ENCODE assay signal across 22 cellular contexts in genomic region chr10:112223725-112224124, GRCh38. TPM values are rescaled to one million over a fixed set of nuclear protein-coding genes. Genes with fewer than 3 reads are reported as not detected.
A peak's percentile ranks its signal among the peaks of the same experiment; 100 is the strongest.
DNase-seq lines count a peak whose midpoint lies in the region; ATAC-seq, FAIRE-seq and TF ChIP-seq lines count a peak whose summit lies in the region.
"Had no signal": no experiment of that assay in that cellular context is flagged by ENCODE, and none has a peak within 500 bp of the region (broad histone marks: within the 10 kb centered on the region; RNA-seq: fewer than 3 reads in every experiment).

No MANE protein-coding gene starts in this region.

- DNase-seq in Daoy (ENCODE audit: low read depth) (peak; percentile 37), Karpas-422 (no peak), endothelial cell of umbilical vein (ENCODE audit: low read depth, low spot score) (peak; percentile 8), right lobe of liver (peak in 2 of 3 donors; percentile 37 to 83), GM12892 (ENCODE audit: insufficient read length) (no peak), posterior cingulate gyrus (no peak), hypothalamus (lab: John Stamatoyannopoulos, UW) (no peak)
- DNase-seq: CD8-positive, alpha-beta T cell; NCI-H1417 treated with DMSO at 0.1 percent for 48 hours; NCI-H2029; NCI-H2171; NCI-H446; NCI-H748 treated with DMSO at 0.1 percent for 48 hours had no signal

- H3K4me1 ChIP-seq in Karpas-422 (ENCODE audit: low read length) (peaks cover 18% of the 10 kb centered on the region), endothelial cell of umbilical vein (ENCODE audit: control insufficient read depth, extremely low read depth, insufficient read depth, low read length) (no peaks in the 10 kb centered on the region), right lobe of liver (peaks cover 0 to 60% (median 17%) of the 10 kb centered on the region in 4 donors)
- H3K4me1 ChIP-seq: BLaER1 had no signal

- peaks cover 3% of the 10 kb centered on the region; the same call in 1 of the 2 replicates for H3K36me3 ChIP-seq in Karpas-422 (ENCODE audit: insufficient read depth, low read length)
- no peaks in the 10 kb centered on the region for H3K36me3 ChIP-seq in endothelial cell of umbilical vein (ENCODE audit: control insufficient read depth in 2 of 2, extremely low read depth in 1 of 2, insufficient read depth in 2 of 2, low read length in 2 of 2)
- no peaks in the 10 kb centered on the region for H3K36me3 ChIP-seq in right lobe of liver
- H3K36me3 ChIP-seq: BLaER1 had no signal

- ATAC-seq in right lobe of liver (peak; percentile 47 to 67 (median 64)), GM21447 (IDR thresholded peaks at IDR 0.05; ENCODE audit: unreplicated experiment) (no peak)
- ATAC-seq: CD8-positive, alpha-beta T cell; GM12878 had no signal

- H3K4me3 ChIP-seq in Karpas-422 (ENCODE audit: low read length), result no peak overlapping the region
- no peak overlapping the region for H3K4me3 ChIP-seq in endothelial cell of umbilical vein (replicated peaks in 1 of 3; ENCODE audit: insufficient read depth in 1 of 3, low read depth in 1 of 3, low read length in 3 of 3)
- peak overlapping the region in 1 of 3 donors; percentile 7 for H3K4me3 ChIP-seq in right lobe of liver
- H3K4me3 ChIP-seq: BLaER1, GM12878 had no signal

- no peaks in the 10 kb centered on the region for H3K9me1 ChIP-seq in endothelial cell of umbilical vein (replicated peaks; ENCODE audit: control insufficient read depth, extremely low read depth, insufficient read depth, low read length)

- POLR2A ChIA-PET in endothelial cell of umbilical vein (lab: Charles Lee), result no interaction called here

- H3K9ac ChIP-seq in Karpas-422 (ENCODE audit: low read length) (no peak overlapping the region), endothelial cell of umbilical vein (replicated peaks; ENCODE audit: extremely low read depth, insufficient read depth, low read length) (no peak overlapping the region)
- H3K9ac ChIP-seq: BLaER1 had no signal

- H4K20me1 ChIP-seq in Karpas-422 (ENCODE audit: insufficient read depth, low read depth, low read length) (no peaks in the 10 kb centered on the region), endothelial cell of umbilical vein (replicated peaks; ENCODE audit: control insufficient read depth, extremely low read depth, insufficient read depth, low read length) (no peaks in the 10 kb centered on the region)
- H4K20me1 ChIP-seq: BLaER1 had no signal

- intact Hi-C loops in endothelial cell of umbilical vein (cut with micrococcal nuclease) (no loop called here), right lobe of liver (cut with DNase I) (no loop called here), posterior cingulate gyrus (cut with DNase I) (no loop called here)

- H3K27me3 ChIP-seq in Karpas-422 (ENCODE audit: low read length) (no peaks in the 10 kb centered on the region), endothelial cell of umbilical vein (ENCODE audit: control insufficient read depth in 2 of 2, insufficient read depth in 2 of 2, low read length in 2 of 2) (no peaks in the 10 kb centered on the region), right lobe of liver (no peaks in the 10 kb centered on the region)
- H3K27me3 ChIP-seq: BLaER1 had no signal

- BruUV-seq in endothelial cell of umbilical vein (replicated peaks; lab: Mats Ljungman, UMichigan), result no TSS peak

- CTCF ChIA-PET in endothelial cell of umbilical vein (lab: Charles Lee), result no interaction called here

- H3K27ac ChIP-seq in Karpas-422 (ENCODE audit: low read length) (peak overlapping the region; percentile 9; the same call in 1 of the 2 replicates), endothelial cell of umbilical vein (ENCODE audit: insufficient read depth, low read depth, low read length) (no peak overlapping the region), right lobe of liver (peak overlapping the region; percentile 55 to 88 (median 86))
- H3K27ac ChIP-seq: BLaER1 had no signal

- dilution Hi-C loops in endothelial cell of umbilical vein (cut with MboI; ENCODE audit: extremely low pct_ligation_motif_present, low sequenced_read_pairs), result no loop called here

- FAIRE-seq in endothelial cell of umbilical vein (lab: Jason Lieb, UNC) (no peak), GM12892 (lab: Jason Lieb, UNC) (no peak)
- FAIRE-seq: G401.6, GM12878, GM18507 had no signal

- no peak overlapping the region for H3K4me2 ChIP-seq in Karpas-422 (ENCODE audit: low read depth, low read length, poor library complexity, severe bottlenecking)
- no peak overlapping the region for H3K4me2 ChIP-seq in endothelial cell of umbilical vein (ENCODE audit: insufficient read depth, low read length)
- H3K4me2 ChIP-seq: BLaER1 had no signal

- H3K9me2 ChIP-seq in Karpas-422 (replicated peaks; ENCODE audit: insufficient read depth, low read length), result no peaks in the 10 kb centered on the region

- 25% methylated on average over 2 of the region's 2 CpGs for WGBS in right lobe of liver (ENCODE audit: insufficient coverage, low coverage, low lambda C conversion rate, missing lambda C conversion rate)

- H2AFZ ChIP-seq in Karpas-422 (ENCODE audit: low read length), result no peak overlapping the region
- H2AFZ ChIP-seq in endothelial cell of umbilical vein (ENCODE audit: low read depth, low read length), result no peak overlapping the region

- peaks cover 13% of the 10 kb centered on the region for H3K9me3 ChIP-seq in Karpas-422 (ENCODE audit: low read length)
- H3K9me3 ChIP-seq in endothelial cell of umbilical vein (replicated peaks; ENCODE audit: control insufficient read depth, insufficient read depth, low read length), result no peaks in the 10 kb centered on the region
- no peaks in the 10 kb centered on the region for H3K9me3 ChIP-seq in right lobe of liver

- TF ChIP-seq CTCF in endothelial cell of umbilical vein (IDR thresholded peaks at IDR 0.05; ENCODE audit: extremely low read depth in 1 of 2, insufficient read depth in 1 of 2, low read depth in 1 of 2, low read length in 2 of 2) (no peak), right lobe of liver (IDR thresholded peaks at IDR 0.05) (no peak)

- TF ChIP-seq POLR2A in endothelial cell of umbilical vein (IDR thresholded peaks at IDR 0.05; ENCODE audit: low read depth, low read length) (no peak), right lobe of liver (IDR thresholded peaks at IDR 0.05) (peak; percentile 79), GM12892 (IDR thresholded peaks at IDR 0.05; ENCODE audit: low read depth, low read length) (no peak)

- H3K79me2 ChIP-seq in Karpas-422 (ENCODE audit: low read length) (no peaks in the 10 kb centered on the region), endothelial cell of umbilical vein (ENCODE audit: control insufficient read depth, insufficient read depth, low read length) (no peaks in the 10 kb centered on the region)

TF ChIP-seq in endothelial cell of umbilical vein, 7 proteins besides CTCF, POLR2A, EP300 and RAD21:
- TF ChIP-seq FOS (IDR thresholded peaks at IDR 0.05; ENCODE audit: borderline replicate concordance, insufficient read depth, low read length) (no peak), MAX (IDR thresholded peaks at IDR 0.05; ENCODE audit: insufficient read depth, insufficient read length) (no peak), POLR2AphosphoS5 (IDR thresholded peaks at IDR 0.05; ENCODE audit: insufficient read depth, low read depth, low read length) (no peak), EZH2 (IDR thresholded peaks at IDR 0.05; ENCODE audit: borderline replicate concordance, low read depth, low read length, severe bottlenecking) (no peak), JUN (IDR thresholded peaks at IDR 0.05; ENCODE audit: borderline replicate concordance, insufficient read depth, insufficient read length, low read depth) (no peak), MYC (IDR thresholded peaks at IDR 0.05; ENCODE audit: low read depth, low read length) (no peak), GATA2 (IDR thresholded peaks at IDR 0.05; ENCODE audit: insufficient read depth, insufficient read length, low read depth, low read length) (no peak)
TF ChIP-seq in endothelial cell of umbilical vein: peak in this region for 0.

RNA-seq across cellular contexts. Expression of gene GPAM, which starts 40.2 kb away (rescaled TPM):
- 8.8 and 10.3 TPM in 2 replicates for total RNA-seq in Daoy (2014; rRNA removed; shearing (Covaris generic))
- total RNA-seq in Karpas-422 (2014; rRNA removed; shearing (Covaris generic); ENCODE audit: low replicate concordance), result 164 and 481 TPM in 2 replicates
- total RNA-seq in endothelial cell of umbilical vein (8.2 and 9.7 TPM in 2 replicates), right lobe of liver (100 to 1,000 TPM in 2 of 6 experiments, 10 to 100 TPM in 4; 78.8 to 340 (median 90.3) TPM)
- polyA plus RNA-seq in endothelial cell of umbilical vein, result 2.5 and 3.4 TPM in 2 replicates
- polyA plus RNA-seq in endothelial cell of umbilical vein (2011; cell fraction: cytosol; rRNA removed), result 2.6 and 2.8 TPM in 2 replicates
- polyA plus RNA-seq in endothelial cell of umbilical vein (2011; cell fraction: nucleus; rRNA removed), result 6.1 and 6.9 TPM in 2 replicates
- polyA plus RNA-seq in endothelial cell of umbilical vein (2012), result 4.5 and 5.4 TPM in 2 replicates
- polyA minus RNA-seq in endothelial cell of umbilical vein, result 9.1 and 9.6 TPM in 2 replicates
- polyA minus RNA-seq in endothelial cell of umbilical vein (2011; cell fraction: cytosol; rRNA and poly(A)+ RNA removed), result 9.2 TPM
- polyA minus RNA-seq in endothelial cell of umbilical vein (2011; cell fraction: nucleus; rRNA and poly(A)+ RNA removed), result 5.4 and 8.3 TPM in 2 replicates
- 3.5 TPM for polyA plus RNA-seq in GM12892 (2012; ENCODE audit: missing spikeins)

RNA-seq across cellular contexts. Expression of gene TECTB, which starts 59.5 kb away (rescaled TPM):
- total RNA-seq in Daoy (2014; rRNA removed; shearing (Covaris generic)), result not detected in 2 replicates
- not detected in 2 replicates for total RNA-seq in Karpas-422 (2014; rRNA removed; shearing (Covaris generic); ENCODE audit: low replicate concordance)
- total RNA-seq in endothelial cell of umbilical vein, result not detected in 2 replicates
- not detected in 2 replicates for polyA plus RNA-seq in endothelial cell of umbilical vein
- not detected in 2 replicates for polyA plus RNA-seq in endothelial cell of umbilical vein (2011; cell fraction: cytosol; rRNA removed)
- not detected in 2 replicates for polyA plus RNA-seq in endothelial cell of umbilical vein (2011; cell fraction: nucleus; rRNA removed)
- not detected in 2 replicates for polyA plus RNA-seq in endothelial cell of umbilical vein (2012)
- polyA minus RNA-seq in endothelial cell of umbilical vein, result not detected in 2 replicates
- not detected for polyA minus RNA-seq in endothelial cell of umbilical vein (2011; cell fraction: cytosol; rRNA and poly(A)+ RNA removed)
- not detected in 2 replicates for polyA minus RNA-seq in endothelial cell of umbilical vein (2011; cell fraction: nucleus; rRNA and poly(A)+ RNA removed)
- under 1 TPM; 0.18 to 0.83 (median 0.49) TPM for total RNA-seq in right lobe of liver
- polyA plus RNA-seq in GM12892 (2012; ENCODE audit: missing spikeins), result not detected
- total RNA-seq: A172; CD8-positive, alpha-beta T cell; GM12878; H4; SK-MEL-5 had no signal
- polyA plus RNA-seq: GM12878, IgD-negative memory B cell had no signal

Comparison
In these comparisons a context has a peak if more than half of its experiments do, and no peak if none do; other contexts are left out.
1. DNase-seq: peak in Daoy (single experiment), endothelial cell of umbilical vein (single experiment) and right lobe of liver (2 of 3); none in Karpas-422 (single experiment), GM12892 (single experiment), posterior cingulate gyrus (0 of 10) and hypothalamus (0 of 51).